15 cellular contexts compared by ENCODE assay signal in genomic region chr1:6483010-6483760, GRCh38. TPM values are rescaled to one million over a fixed set of nuclear protein-coding genes. Genes with fewer than 3 reads are reported as not detected.
DNase-seq lines count a peak whose midpoint lies in the region; ATAC-seq, FAIRE-seq and TF ChIP-seq lines count a peak whose summit lies in the region.
"Had no signal": no experiment of that assay in that cellular context is flagged by ENCODE, and none has a peak within 500 bp of the region (broad histone marks: within the 10 kb centered on the region; RNA-seq: fewer than 3 reads in every experiment).

No MANE protein-coding gene starts in this region.

- TF ChIP-seq POLR2A in suprapubic skin (IDR thresholded peaks at IDR 0.05) = no peak

- H3K27ac Mint-ChIP-seq in endothelial cell (ENCODE audit: unreplicated experiment) (no peak overlapping the region), T-helper 17 cell (no peak overlapping the region)

- H3K4me1 Mint-ChIP-seq in endothelial cell (ENCODE audit: unreplicated experiment) = peaks cover 45% of the 10 kb centered on the region
- H3K4me1 Mint-ChIP-seq in T-helper 17 cell = peaks cover 19% of the 10 kb centered on the region

- peaks cover 55% of the 10 kb centered on the region for H3K4me1 ChIP-seq in suprapubic skin

- peaks cover 18% of the 10 kb centered on the region for H3K27me3 ChIP-seq in suprapubic skin

- no peaks in the 10 kb centered on the region for H3K36me3 ChIP-seq in suprapubic skin

- peaks cover 12% of the 10 kb centered on the region for H3K27me3 Mint-ChIP-seq in endothelial cell (ENCODE audit: unreplicated experiment)
- peaks cover 19% of the 10 kb centered on the region for H3K27me3 Mint-ChIP-seq in T-helper 17 cell

- H3K9me3 ChIP-seq in suprapubic skin = no peaks in the 10 kb centered on the region
- H3K9me3 ChIP-seq in T-helper 17 cell (ENCODE audit: control insufficient read depth, low read length, poor library complexity, severe bottlenecking) = no peaks in the 10 kb centered on the region

- ATAC-seq in T-helper 17 cell = no peak

- H3K36me3 Mint-ChIP-seq in endothelial cell (ENCODE audit: low read depth, unreplicated experiment) (peaks cover 21% of the 10 kb centered on the region), T-helper 17 cell (ENCODE audit: low read depth) (peaks cover 2% of the 10 kb centered on the region)

- no peaks in the 10 kb centered on the region for H3K9me3 Mint-ChIP-seq in endothelial cell (ENCODE audit: unreplicated experiment)

- peak overlapping the region; percentile 83 for H3K27ac ChIP-seq in suprapubic skin
- H3K27ac ChIP-seq: coronary artery had no signal

- peak; percentile 19 for DNase-seq in NCI-H146 (lab: John Stamatoyannopoulos, UW)
- DNase-seq in NCI-H146 treated with DMSO at 0.1 percent for 48 hours (lab: John Stamatoyannopoulos, UW; ENCODE audit: unreplicated experiment) = no peak
- peak; percentile 88 for DNase-seq in NCI-H510A treated with DMSO at 0.1 percent for 48 hours (lab: John Stamatoyannopoulos, UW)
- no peak for DNase-seq in endothelial cell (ENCODE audit: low spot score)
- no peak for DNase-seq in suprapubic skin (ENCODE audit: low spot score in 2 of 2)
- DNase-seq in 8988T = no peak
- no peak for DNase-seq in T-helper 17 cell
- no peak for DNase-seq in urothelium cell line (ENCODE audit: low spot score)
- DNase-seq: mammary epithelial cell, NCI-H1092, OCI-M1, SW 1271 had no signal

- TF ChIP-seq EP300 in suprapubic skin (IDR thresholded peaks at IDR 0.05) = no peak

- WGBS in suprapubic skin = 60% methylated on average over 7 of the region's 14 CpGs

- H3K4me3 ChIP-seq in suprapubic skin = no peak overlapping the region
- H3K4me3 ChIP-seq: coronary artery had no signal

- peak overlapping the region; percentile 96 for H3K4me3 Mint-ChIP-seq in endothelial cell (ENCODE audit: unreplicated experiment)
- no peak overlapping the region for H3K4me3 Mint-ChIP-seq in T-helper 17 cell

- TF ChIP-seq CTCF in endothelial cell (IDR thresholded peaks at IDR 0.05; ENCODE audit: unreplicated experiment) = no peak
- TF ChIP-seq CTCF in suprapubic skin (IDR thresholded peaks at IDR 0.05) = no peak

- no peak for FAIRE-seq in urothelium cell line (lab: Jason Lieb, UNC)

RNA-seq across cellular contexts. Expression of gene PLEKHG5, which starts 8.3 kb away (rescaled TPM):
- total RNA-seq in endothelial cell (ENCODE audit: unreplicated experiment) = 109 TPM
- total RNA-seq in suprapubic skin = 100 to 1,000 TPM in 2 of 4 donors, 10 to 100 TPM in 2; 76.3 to 347 (median 107) TPM
- total RNA-seq in T-helper 17 cell = 10 to 100 TPM; 10.8 to 12.8 TPM

RNA-seq across cellular contexts. Expression of gene TNFRSF25, which starts 17.2 kb away (rescaled TPM):
- total RNA-seq in endothelial cell (ENCODE audit: unreplicated experiment) (104 TPM), suprapubic skin (100 to 1,000 TPM in 2 of 4 donors, 10 to 100 TPM in 2; 66.8 to 411 (median 99.5) TPM), T-helper 17 cell (100 to 1,000 TPM; 393 to 433 TPM)

RNA-seq across cellular contexts. Expression of gene ESPN, which starts 58.6 kb away (rescaled TPM):
- total RNA-seq in endothelial cell (ENCODE audit: unreplicated experiment) (0.36 TPM), suprapubic skin (10 to 100 TPM; 37.6 to 54.4 (median 48.8) TPM), T-helper 17 cell (10 to 100 TPM; 13.2 to 15.7 TPM)
- total RNA-seq: A673, fibroblast of lung had no signal

Comparison
In these comparisons a context has a peak if more than half of its experiments do, and no peak if none do; other contexts are left out.
1. DNase-seq: peak in NCI-H146 (single experiment) and NCI-H510A treated with DMSO at 0.1 percent for 48 hours (single experiment); none in NCI-H146 treated with DMSO at 0.1 percent for 48 hours (single experiment), endothelial cell (single experiment), suprapubic skin (0 of 2), 8988T (single experiment), T-helper 17 cell (0 of 3) and urothelium cell line (single experiment).
2. RNA of gene ESPN, which starts 58.6 kb away (total RNA-seq): 37.6 to 54.4 TPM in suprapubic skin and 13.2 to 15.7 TPM in T-helper 17 cell; 0.36 TPM in endothelial cell (single experiment); every median in the first group is over 10 times any median in the second.